Comparison of ENCODE assay signal across 8 cellular contexts in genomic region chr6:41071923-41072835, GRCh38. TPM values are rescaled to one million over a fixed set of nuclear protein-coding genes. Genes with fewer than 3 reads are reported as not detected.
A peak's percentile ranks its signal among the peaks of the same experiment; 100 is the strongest.
DNase-seq lines count a peak whose midpoint lies in the region; TF ChIP-seq lines count a peak whose summit lies in the region.

Gene OARD1 (minus strand): TSS chr6:41072356. CDS start chr6:41071634, 722 bp downstream.

- H3K36me3 ChIP-seq in SK-N-MC (ENCODE audit: insufficient read depth, low read length) (no peaks in the 10 kb centered on the region), suprapubic skin (peaks cover 24% of the 10 kb centered on the region)

- peak; percentile 99 for DNase-seq in GM04504 (ENCODE audit: low read depth)
- peak; percentile 100 for DNase-seq in HFFc6
- peak; percentile 99 for DNase-seq in NB4 (ENCODE audit: low read depth)
- peak; percentile 99 for DNase-seq in SK-N-MC (ENCODE audit: low read depth, low spot score)
- DNase-seq in activated naive CD4-positive, alpha-beta T cell treated with anti-CD3 and anti-CD28 coated beads, Interleukin-2, amount 10 ng/mL, durations not matched to agents 7 days and 5 days, result peak; percentile 99
- DNase-seq in germinal center (ENCODE audit: low spot score), result peak; percentile 57
- DNase-seq in nucleus accumbens (lab: John Stamatoyannopoulos, UW), result peak; percentile 97 to 100 (median 100)
- peak; percentile 100 for DNase-seq in suprapubic skin (ENCODE audit: low spot score in 2 of 2)

- H3K4me1 ChIP-seq in suprapubic skin, result peaks cover 38% of the 10 kb centered on the region

- H3K4me3 ChIP-seq in NB4 (ENCODE audit: low read depth, low read length), result peak within 1 kb of the TSS; percentile 81
- peak within 1 kb of the TSS; percentile 95 for H3K4me3 ChIP-seq in SK-N-MC
- peak within 1 kb of the TSS; percentile 73 for H3K4me3 ChIP-seq in suprapubic skin

- no peak for TF ChIP-seq EP300 in suprapubic skin (IDR thresholded peaks at IDR 0.05)

- CTCF ChIA-PET in activated naive CD4-positive, alpha-beta T cell treated with anti-CD3 and anti-CD28 coated beads, Interleukin-2, amount 10 ng/mL, durations not matched to agents 7 days and 5 days (lab: Charles Lee), result interaction anchor here (0.5 to 4.0 kb wide), 6 partner anchors 18 to 178 kb away, joined by 3 to 16 read pairs (median 3); no protein-coding TSS in a partner anchor

- peaks cover 5% of the 10 kb centered on the region for H3K36me3 Mint-ChIP-seq in HFFc6 (ENCODE audit: low read depth)
- H3K36me3 Mint-ChIP-seq in activated naive CD4-positive, alpha-beta T cell treated with anti-CD3 and anti-CD28 coated beads, Interleukin-2, amount 10 ng/mL, durations not matched to agents 7 days and 5 days, result peaks cover 39% of the 10 kb centered on the region

- peak within 1 kb of the TSS; percentile 96 for H3K9ac ChIP-seq in SK-N-MC (ENCODE audit: insufficient read length)

- no peaks in the 10 kb centered on the region for H3K9me3 ChIP-seq in SK-N-MC (ENCODE audit: low read depth, low read length)
- no peaks in the 10 kb centered on the region for H3K9me3 ChIP-seq in suprapubic skin

- peaks cover 1% of the 10 kb centered on the region; the same call in 1 of the 2 replicates for H3K27me3 Mint-ChIP-seq in HFFc6 (ENCODE audit: insufficient read depth)
- no peaks in the 10 kb centered on the region for H3K27me3 Mint-ChIP-seq in activated naive CD4-positive, alpha-beta T cell treated with anti-CD3 and anti-CD28 coated beads, Interleukin-2, amount 10 ng/mL, durations not matched to agents 7 days and 5 days

- under 1% methylated on average over 40 of the region's 63 CpGs for WGBS in suprapubic skin

- H3K27ac Mint-ChIP-seq in HFFc6, result peak within 1 kb of the TSS; percentile 97
- peak within 1 kb of the TSS; percentile 99 for H3K27ac Mint-ChIP-seq in activated naive CD4-positive, alpha-beta T cell treated with anti-CD3 and anti-CD28 coated beads, Interleukin-2, amount 10 ng/mL, durations not matched to agents 7 days and 5 days

- peak within 1 kb of the TSS; percentile 93 for H3K27ac ChIP-seq in SK-N-MC
- H3K27ac ChIP-seq in suprapubic skin, result peak within 1 kb of the TSS; percentile 100

- TF ChIP-seq CTCF in HFFc6 (IDR thresholded peaks at IDR 0.05), result no peak; the same call in 1 of the 2 replicates
- no peak for TF ChIP-seq CTCF in NB4 (IDR thresholded peaks at IDR 0.05; ENCODE audit: low read depth, low read length)
- TF ChIP-seq CTCF in suprapubic skin (IDR thresholded peaks at IDR 0.05), result no peak

- H3K4me1 Mint-ChIP-seq in HFFc6 (ENCODE audit: low read depth), result peaks cover 53% of the 10 kb centered on the region
- H3K4me1 Mint-ChIP-seq in activated naive CD4-positive, alpha-beta T cell treated with anti-CD3 and anti-CD28 coated beads, Interleukin-2, amount 10 ng/mL, durations not matched to agents 7 days and 5 days, result peaks cover 70% of the 10 kb centered on the region

- no peaks in the 10 kb centered on the region for H3K9me3 Mint-ChIP-seq in HFFc6
- no peaks in the 10 kb centered on the region for H3K9me3 Mint-ChIP-seq in activated naive CD4-positive, alpha-beta T cell treated with anti-CD3 and anti-CD28 coated beads, Interleukin-2, amount 10 ng/mL, durations not matched to agents 7 days and 5 days

- peak; percentile 86 for TF ChIP-seq POLR2A in NB4 (IDR thresholded peaks at IDR 0.05; ENCODE audit: extremely low read depth, insufficient read length)
- TF ChIP-seq POLR2A in suprapubic skin (IDR thresholded peaks at IDR 0.05), result peak in 1 of 2 donors; percentile 61

- peak within 1 kb of the TSS; percentile 94 for H3K4me3 Mint-ChIP-seq in HFFc6
- H3K4me3 Mint-ChIP-seq in activated naive CD4-positive, alpha-beta T cell treated with anti-CD3 and anti-CD28 coated beads, Interleukin-2, amount 10 ng/mL, durations not matched to agents 7 days and 5 days, result peak within 1 kb of the TSS; percentile 91

- no peaks in the 10 kb centered on the region for H3K27me3 ChIP-seq in suprapubic skin

RNA-seq across cellular contexts. Expression of gene OARD1, which starts in this region (rescaled TPM):
- total RNA-seq in HFFc6 (2021; fragmentation: NEBNext Ultra II Directional; extraction: Animal tissue kit (Norgen Biotek cat#: 25700)), result 10 to 100 TPM; 10.9 to 14.2 (median 11.8) TPM
- total RNA-seq in suprapubic skin, result 10 to 100 TPM; 11.3 to 29.9 (median 20.6) TPM

Comparison
In these comparisons a context has a peak if more than half of its experiments do, and no peak if none do; other contexts are left out.
1. Peak in every context shown above with its lines: DNase-seq, H3K4me3 ChIP-seq and H3K27ac ChIP-seq.